ENCODE assay signal across 27 cellular contexts in genomic region chr21:41813226-41813625, GRCh38. TPM values are rescaled to one million over a fixed set of nuclear protein-coding genes. Genes with fewer than 3 reads are reported as not detected.
"Had no signal": no experiment of that assay in that cellular context is flagged by ENCODE, and none has a peak within 500 bp of the region (broad histone marks: within the 10 kb centered on the region; RNA-seq: fewer than 3 reads in every experiment).

No MANE protein-coding gene starts in this region.

- H3K9me3 ChIP-seq: SJCRH30 had no signal

- H3K4me2 ChIP-seq: KMS-11 had no signal

- H3K4me3 ChIP-seq: SJCRH30, SK-N-MC had no signal

- H3K27ac ChIP-seq: KMS-11, SJCRH30, SK-N-MC had no signal

- H3K36me3 ChIP-seq: SJCRH30 had no signal

- H3K27me3 ChIP-seq: SJCRH30 had no signal

- H3K9ac ChIP-seq: KMS-11 had no signal

- H3K4me1 ChIP-seq: SJCRH30 had no signal

- DNase-seq: activated CD4-positive, alpha-beta memory T cell treated with anti-CD3 and anti-CD28 coated beads, Interleukin-2, amount 10 ng/mL, durations not matched to agents 7 days and 5 days; activated CD4-positive, alpha-beta T cell treated with anti-CD3 and anti-CD28 coated beads for 4 hours; activated CD8-positive, alpha-beta memory T cell treated with anti-CD3 and anti-CD28 coated beads for 24 hours; activated CD8-positive, alpha-beta memory T cell treated with anti-CD3 and anti-CD28 coated beads, Interleukin-2, amount 10 ng/mL, durations not matched to agents 7 days and 5 days; activated CD8-positive, alpha-beta memory T cell treated with anti-CD3 and anti-CD28 coated beads, Interleukin-2, amount 50 U/mL, for 48 hours; activated effector memory CD4-positive, alpha-beta T cell treated with Interleukin-2 at 50 U/mL for 16 hours; activated naive CD4-positive, alpha-beta T cell treated with anti-CD3 and anti-CD28 coated beads, Interleukin-2, amount 10 ng/mL, durations not matched to agents 7 days and 5 days; activated naive CD8-positive, alpha-beta T cell treated with anti-CD3 and anti-CD28 coated beads, Interleukin-2, amount 50 U/mL, for 24 hours; activated T-cell treated with anti-CD3 and anti-CD28 coated beads, Interleukin-2, amount 50 U/mL, for 48 hours; anterior cingulate cortex; central memory CD4-positive, alpha-beta T cell; MM.1S; MV-4-11; NCI-H1092; NCI-H1436 treated with DMSO at 0.1 percent for 48 hours; NCI-H1694 treated with DMSO at 0.1 percent for 48 hours; NCI-H2029; NCI-H345; NCI-H524 treated with DMSO at 0.1 percent for 48 hours; SHP77; SJCRH30; T1000 had no signal

RNA-seq across cellular contexts. Expression of gene RIPK4, which starts 46.4 kb away (rescaled TPM):
- total RNA-seq: activated CD4-positive, alpha-beta memory T cell treated with anti-CD3 and anti-CD28 coated beads, Interleukin-2, amount 10 ng/mL, durations not matched to agents 7 days and 5 days; activated CD8-positive, alpha-beta memory T cell treated with anti-CD3 and anti-CD28 coated beads, Interleukin-2, amount 10 ng/mL, durations not matched to agents 7 days and 5 days; LHCN-M2; SJCRH30; T-helper 1 cell treated with Interleukin-12 subunit alpha and Interleukin-12 subunit beta and Interleukin-4 antibody, amounts not matched to agents 30 ng/mL and 1 ng/mL, for 36 hours; T-helper 2 cell treated with Interferon-gamma antibody and Interleukin-4, amounts not matched to agents 100 ng/mL and 5 ng/mL, for 36 hours had no signal
